In genomic region chr14:21437063-21437901, GRCh38 we compare ENCODE assay signal across 8 cellular contexts. TPM values are rescaled to one million over a fixed set of nuclear protein-coding genes. Genes with fewer than 3 reads are reported as not detected.
DNase-seq lines count a peak whose midpoint lies in the region; ATAC-seq, FAIRE-seq and TF ChIP-seq lines count a peak whose summit lies in the region.

No MANE protein-coding gene starts in this region.

- FAIRE-seq in keratinocyte (lab: Jason Lieb, UNC), result peak; percentile 58

- H3K4me1 ChIP-seq in keratinocyte (ENCODE audit: control insufficient read depth, extremely low read depth, insufficient read depth, low read length), result peaks cover 19% of the 10 kb centered on the region

- peak; percentile 56 for TF ChIP-seq POLR2A in GM19099 (IDR thresholded peaks at IDR 0.05; ENCODE audit: extremely low read depth, insufficient read length, low read depth)

- H3K27ac ChIP-seq in keratinocyte (ENCODE audit: control insufficient read depth, insufficient read depth, low read length), result peak overlapping the region; percentile 94

- DNase-seq in AML-193 (lab: John Stamatoyannopoulos, UW) (peak; percentile 88 to 92), NCI-H446 treated with DMSO at 0.1 percent for 48 hours (lab: John Stamatoyannopoulos, UW) (peak; percentile 94), cerebellar nuclear complex (lab: John Stamatoyannopoulos, UW) (peak; percentile 93 to 98), keratinocyte (ENCODE audit: low read depth, low spot score) (peak; percentile 69)
- DNase-seq in activated CD4-positive, CD25-positive, alpha-beta regulatory T cell treated with anti-CD3 and anti-CD28 coated beads, Interleukin-2, amount 50 U/mL, for 72 hours, result peak; percentile 99
- peak; percentile 96 to 99 (median 98) for DNase-seq in stimulated activated CD4-positive, alpha-beta T cell treated with anti-CD3 and anti-CD28 coated beads, Interleukin-12 subunit alpha, Interleukin-12 subunit beta, amount 100 ng/mL, for 48 hours (ENCODE audit: low read depth in 2 of 3, low spot score in 1 of 3)

- peaks cover 89% of the 10 kb centered on the region for H3K79me2 ChIP-seq in keratinocyte (ENCODE audit: control insufficient read depth, insufficient read depth, low read length)

- peaks cover 0 to 2% of the 10 kb centered on the region in 2 experiments for H3K36me3 ChIP-seq in keratinocyte (ENCODE audit: control insufficient read depth in 2 of 2, extremely low read depth in 1 of 2, insufficient read depth in 2 of 2, low read length in 2 of 2)

- no peaks in the 10 kb centered on the region for H4K20me1 ChIP-seq in keratinocyte (ENCODE audit: control insufficient read depth, extremely low read depth, insufficient read depth, low read length)

- H3K27me3 ChIP-seq in keratinocyte (ENCODE audit: control insufficient read depth, extremely low read depth, insufficient read depth, low read length), result no peaks in the 10 kb centered on the region

- peak overlapping the region; percentile 99 for H3K4me2 ChIP-seq in keratinocyte (ENCODE audit: control insufficient read depth, extremely low read depth, insufficient read depth, low read depth, low read length)

- no peaks in the 10 kb centered on the region for H3K9me3 ChIP-seq in keratinocyte (ENCODE audit: control insufficient read depth, low read depth, low read length)

- dilution Hi-C loops in keratinocyte (cut with MboI; ENCODE audit: extremely low pct_ligation_motif_present, low sequenced_read_pairs), result no loop called here

- no peaks in the 10 kb centered on the region for H3K9me1 ChIP-seq in keratinocyte (ENCODE audit: control insufficient read depth, extremely low read depth, insufficient read depth, low read length)

- no peak for TF ChIP-seq CTCF in keratinocyte (optimal IDR thresholded peaks at IDR 0.05 in 1 of 3, IDR thresholded peaks at IDR 0.05 in 1 of 3, conservative IDR thresholded peaks at IDR 0.05 in 1 of 3; ENCODE audit: extremely low read depth in 1 of 3, insufficient read depth in 2 of 3, low read length in 3 of 3)

- peak overlapping the region; percentile 92 for H3K9ac ChIP-seq in keratinocyte (ENCODE audit: control insufficient read depth, extremely low read depth, insufficient read depth, low read length)

- H3K4me3 ChIP-seq in keratinocyte (ENCODE audit: control insufficient read depth in 2 of 3, extremely low read depth in 1 of 3, insufficient read depth in 2 of 3, low read depth in 1 of 3, low read length in 3 of 3), result peak overlapping the region; percentile 79 to 96 (median 91)

- ATAC-seq in HG03378 (IDR thresholded peaks at IDR 0.05; ENCODE audit: unreplicated experiment), result peak; percentile 97

- H2AFZ ChIP-seq in keratinocyte (ENCODE audit: control insufficient read depth, low read length), result peak overlapping the region; percentile 87

RNA-seq across cellular contexts. Expression of gene CHD8, which starts 18.6 kb away (rescaled TPM):
- 21.0 to 24.7 TPM (median 23.3 TPM) in 3 replicates for polyA plus RNA-seq in keratinocyte
- 29.1 TPM for polyA plus RNA-seq in keratinocyte (2011; ENCODE audit: low read depth)
- polyA plus RNA-seq in keratinocyte (2011; cell fraction: cytosol; rRNA removed), result 21.0 and 24.4 TPM in 2 replicates
- 96.5 and 97.8 TPM in 2 replicates for polyA plus RNA-seq in keratinocyte (2011; cell fraction: nucleus; rRNA removed)
- polyA plus RNA-seq in keratinocyte (2012; ENCODE audit: low replicate concordance), result 46.0 and 51.4 TPM in 2 replicates
- 62.4 to 217 TPM (median 75.1 TPM) in 3 replicates for polyA minus RNA-seq in keratinocyte
- polyA minus RNA-seq in keratinocyte (2011; cell fraction: cytosol; rRNA and poly(A)+ RNA removed), result 32.2 TPM
- 67.1 and 118 TPM in 2 replicates for polyA minus RNA-seq in keratinocyte (2011; cell fraction: nucleus; rRNA and poly(A)+ RNA removed)

RNA-seq across cellular contexts. Expression of gene RAB2B, which starts 39.5 kb away (rescaled TPM):
- polyA plus RNA-seq in keratinocyte, result 12.4 to 18.3 TPM (median 17.7 TPM) in 3 replicates
- 3.3 TPM for polyA plus RNA-seq in keratinocyte (2011; ENCODE audit: low read depth)
- polyA plus RNA-seq in keratinocyte (2011; cell fraction: cytosol; rRNA removed), result 9.3 and 17.4 TPM in 2 replicates
- polyA plus RNA-seq in keratinocyte (2011; cell fraction: nucleus; rRNA removed), result 18.9 and 21.6 TPM in 2 replicates
- polyA plus RNA-seq in keratinocyte (2012; ENCODE audit: low replicate concordance), result 8.5 and 14.7 TPM in 2 replicates
- polyA minus RNA-seq in keratinocyte, result 4.9 to 23.8 TPM (median 17.5 TPM) in 3 replicates
- polyA minus RNA-seq in keratinocyte (2011; cell fraction: cytosol; rRNA and poly(A)+ RNA removed), result 11.1 TPM
- polyA minus RNA-seq in keratinocyte (2011; cell fraction: nucleus; rRNA and poly(A)+ RNA removed), result 6.5 and 12.9 TPM in 2 replicates

RNA-seq across cellular contexts. Expression of gene TOX4, which starts 39.7 kb away (rescaled TPM):
- 85.4 to 111 TPM (median 94.6 TPM) in 3 replicates for polyA plus RNA-seq in keratinocyte
- polyA plus RNA-seq in keratinocyte (2011; ENCODE audit: low read depth), result 30.1 TPM
- 50.6 and 64.1 TPM in 2 replicates for polyA plus RNA-seq in keratinocyte (2011; cell fraction: cytosol; rRNA removed)
- 70.3 and 74.2 TPM in 2 replicates for polyA plus RNA-seq in keratinocyte (2011; cell fraction: nucleus; rRNA removed)
- 65.4 and 68.5 TPM in 2 replicates for polyA plus RNA-seq in keratinocyte (2012; ENCODE audit: low replicate concordance)
- polyA minus RNA-seq in keratinocyte, result 77.9 to 131 TPM (median 115 TPM) in 3 replicates
- polyA minus RNA-seq in keratinocyte (2011; cell fraction: cytosol; rRNA and poly(A)+ RNA removed), result 29.2 TPM
- polyA minus RNA-seq in keratinocyte (2011; cell fraction: nucleus; rRNA and poly(A)+ RNA removed), result 15.4 and 22.7 TPM in 2 replicates

RNA-seq across cellular contexts. Expression of gene SUPT16H, which starts 53.5 kb away (rescaled TPM):
- polyA plus RNA-seq in keratinocyte, result 49.2 to 79.4 TPM (median 54.3 TPM) in 3 replicates
- 55.5 TPM for polyA plus RNA-seq in keratinocyte (2011; ENCODE audit: low read depth)
- 38.9 and 59.3 TPM in 2 replicates for polyA plus RNA-seq in keratinocyte (2011; cell fraction: cytosol; rRNA removed)
- polyA plus RNA-seq in keratinocyte (2011; cell fraction: nucleus; rRNA removed), result 80.7 and 83.8 TPM in 2 replicates
- 34.8 and 60.9 TPM in 2 replicates for polyA plus RNA-seq in keratinocyte (2012; ENCODE audit: low replicate concordance)
- polyA minus RNA-seq in keratinocyte, result 41.4 to 87.0 TPM (median 50.0 TPM) in 3 replicates
- 36.1 TPM for polyA minus RNA-seq in keratinocyte (2011; cell fraction: cytosol; rRNA and poly(A)+ RNA removed)
- polyA minus RNA-seq in keratinocyte (2011; cell fraction: nucleus; rRNA and poly(A)+ RNA removed), result 33.6 and 60.0 TPM in 2 replicates

Comparison
In these comparisons a context has a peak if more than half of its experiments do, and no peak if none do; other contexts are left out.
1. Peak in every context shown above with its lines: DNase-seq, ATAC-seq, H3K4me3 ChIP-seq and H3K27ac ChIP-seq.